8 cellular contexts compared by ENCODE assay signal in genomic region chr6:16964553-16965499, GRCh38.
DNase-seq lines count a peak whose midpoint lies in the region; ATAC-seq, FAIRE-seq and TF ChIP-seq lines count a peak whose summit lies in the region.

No MANE protein-coding gene starts in this region.

- H3K4me3 ChIP-seq in A549 (no peak overlapping the region), lower lobe of right lung (no peak overlapping the region)

- DNase-seq in A549 (ENCODE audit: low read depth in 1 of 2, low spot score in 1 of 2) (peak; percentile 39 to 59), NCI-H748 (lab: John Stamatoyannopoulos, UW; ENCODE audit: unreplicated experiment) (peak; percentile 95), ecto neural progenitor cell (ENCODE audit: low spot score) (peak; percentile 91), lower lobe of right lung (peak; percentile 80)
- peak; percentile 83 for DNase-seq in activated CD4-positive, alpha-beta memory T cell treated with anti-CD3 and anti-CD28 coated beads for 36 hours
- peak; percentile 20 for DNase-seq in stimulated activated CD8-positive, alpha-beta memory T cell treated with anti-CD3 and anti-CD28 coated beads, Interleukin-12 subunit alpha, Interleukin-12 subunit beta, amount 100 ng/mL, for 24 hours (ENCODE audit: extremely low read depth)

- CTCF ChIA-PET in A549 (lab: Yijun Ruan, JAX) = interaction anchor here (0.6 to 4.3 kb wide), 24 partner anchors 9 to 1269 kb away, joined by 3 to 25 read pairs (median 6); partner anchors contain the start of gene ATXN1
- CTCF ChIA-PET in activated CD4-positive, alpha-beta memory T cell treated with anti-CD3 and anti-CD28 coated beads for 36 hours (lab: Charles Lee) = interaction anchor here (0.5 to 3.4 kb wide), 30 partner anchors 10 to 810 kb away, joined by 3 to 27 read pairs (median 3); no protein-coding TSS in a partner anchor

- peak overlapping the region; percentile 65 for H3K4me2 ChIP-seq in A549

- H3K27ac ChIP-seq in A549 = no peak overlapping the region
- H3K27ac ChIP-seq in lower lobe of right lung = no peak overlapping the region

- ATAC-seq in A549 (peak; percentile 94 to 99; a peak in 5 of 6 replicates), GM18502 (IDR thresholded peaks at IDR 0.05; ENCODE audit: poor library complexity, unreplicated experiment) (peak; percentile 83), HG03139 (IDR thresholded peaks at IDR 0.05; ENCODE audit: unreplicated experiment) (peak; percentile 80), lower lobe of right lung (peak; percentile 95)

- no peaks in the 10 kb centered on the region for H3K4me1 ChIP-seq in A549
- peaks cover 7% of the 10 kb centered on the region for H3K4me1 ChIP-seq in lower lobe of right lung

- H3K9me3 Mint-ChIP-seq in activated CD4-positive, alpha-beta memory T cell treated with anti-CD3 and anti-CD28 coated beads for 36 hours = no peaks in the 10 kb centered on the region

- WGBS in A549 (ENCODE audit: missing lambda C conversion rate) = 35% methylated on average over 21 of the region's 21 CpGs

- peak; percentile 74 to 77 for TF ChIP-seq RAD21 in A549 (conservative IDR thresholded peaks at IDR 0.05 in 1 of 2, IDR thresholded peaks at IDR 0.05 in 1 of 2)

- H3K27me3 ChIP-seq in lower lobe of right lung (ENCODE audit: low read depth) = no peaks in the 10 kb centered on the region

- TF ChIP-seq CTCF in A549 (IDR thresholded peaks at IDR 0.05) (peak; percentile 66), lower lobe of right lung (IDR thresholded peaks at IDR 0.05) (peak; percentile 87)

- TF ChIP-seq EP300 in A549 (IDR thresholded peaks at IDR 0.05) = no peak

- H3K4me3 Mint-ChIP-seq in activated CD4-positive, alpha-beta memory T cell treated with anti-CD3 and anti-CD28 coated beads for 36 hours = no peak overlapping the region

- intact Hi-C loops in activated CD4-positive, alpha-beta memory T cell treated with anti-CD3 and anti-CD28 coated beads for 36 hours (cut with micrococcal nuclease) = loop anchor here (1.0 to 2.0 kb wide), 2 partner anchors 201 to 632 kb away; no protein-coding TSS in a partner anchor
- intact Hi-C loops in lower lobe of right lung (cut with DNase I) = no loop called here

- peaks cover 14% of the 10 kb centered on the region for H3K4me1 Mint-ChIP-seq in activated CD4-positive, alpha-beta memory T cell treated with anti-CD3 and anti-CD28 coated beads for 36 hours (ENCODE audit: low read depth)

- H3K36me3 ChIP-seq in lower lobe of right lung = no peaks in the 10 kb centered on the region

- H3K36me3 Mint-ChIP-seq in activated CD4-positive, alpha-beta memory T cell treated with anti-CD3 and anti-CD28 coated beads for 36 hours = no peaks in the 10 kb centered on the region

- TF ChIP-seq POLR2A in A549 (IDR thresholded peaks at IDR 0.05; ENCODE audit: low read length) = no peak

- no peak overlapping the region for H3K27ac Mint-ChIP-seq in activated CD4-positive, alpha-beta memory T cell treated with anti-CD3 and anti-CD28 coated beads for 36 hours

- POLR2A ChIA-PET in A549 (lab: Yijun Ruan, JAX) = no interaction called here
- POLR2A ChIA-PET in activated CD4-positive, alpha-beta memory T cell treated with anti-CD3 and anti-CD28 coated beads for 36 hours (lab: Charles Lee) = interaction anchor here (0.6 kb wide), 1 partner anchor 550 kb away, joined by 3 read pairs; no protein-coding TSS in a partner anchor

- H3K9me3 ChIP-seq in A549 (no peaks in the 10 kb centered on the region), lower lobe of right lung (no peaks in the 10 kb centered on the region)

- FAIRE-seq in A549 (lab: Jason Lieb, UNC) = no peak

- peaks cover 15% of the 10 kb centered on the region for H3K27me3 Mint-ChIP-seq in activated CD4-positive, alpha-beta memory T cell treated with anti-CD3 and anti-CD28 coated beads for 36 hours

TF ChIP-seq in A549, 52 proteins besides CTCF, POLR2A, EP300 and RAD21:
- TF ChIP-seq FOXS1 (CRISPR knock-in tag; IDR thresholded peaks at IDR 0.05) = no peak
- TF ChIP-seq SMC3 (IDR thresholded peaks at IDR 0.05) = peak; percentile 67

Comparison
In these comparisons a context has a peak if more than half of its experiments do, and no peak if none do; other contexts are left out.
1. DNase-seq: peak in every context shown above with its lines; median percentile 95 in NCI-H748; 91 in ecto neural progenitor cell; 83 in activated CD4-positive, alpha-beta memory T cell treated with anti-CD3 and anti-CD28 coated beads for 36 hours; 80 in lower lobe of right lung; 49 in A549; 20 in stimulated activated CD8-positive, alpha-beta memory T cell treated with anti-CD3 and anti-CD28 coated beads, Interleukin-12 subunit alpha, Interleukin-12 subunit beta, amount 100 ng/mL, for 24 hours.